In the genomic region with DNA sequence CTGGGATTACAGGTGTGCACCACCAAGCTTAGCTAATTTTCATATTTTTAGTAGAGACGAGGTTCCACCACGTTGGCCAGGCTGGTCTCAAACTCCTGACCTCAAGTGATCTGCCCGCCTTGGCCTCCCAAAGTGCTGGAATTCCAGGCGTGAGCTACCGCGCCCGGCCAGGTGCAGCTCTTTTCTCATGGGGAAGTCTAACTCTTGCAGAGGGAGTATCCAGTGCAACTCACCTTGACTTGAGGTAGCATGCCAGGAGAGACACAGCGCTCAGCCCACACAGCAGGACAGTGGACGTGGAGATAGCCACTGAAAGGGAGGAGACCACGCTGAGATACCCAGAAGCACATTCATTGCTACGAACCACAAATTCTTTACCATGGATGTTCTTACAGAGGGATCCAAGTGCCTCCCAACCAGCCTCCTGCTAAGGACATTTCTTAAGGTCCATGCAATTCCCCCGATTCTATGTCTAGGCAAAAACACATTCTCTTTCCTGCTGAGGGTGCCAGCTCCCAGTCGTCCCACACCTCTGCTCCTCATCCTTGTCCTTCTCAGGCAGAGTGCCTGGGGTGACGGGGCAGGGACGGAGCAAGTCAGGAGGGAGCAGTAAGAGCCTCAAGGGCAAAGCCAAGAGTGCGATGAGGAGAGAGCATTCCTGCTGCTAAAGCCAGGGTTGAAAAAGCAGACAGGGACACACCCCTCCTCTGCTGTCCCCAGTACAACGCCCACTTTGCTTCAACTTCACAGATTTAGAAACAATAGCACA, we compare ENCODE assay signal across 2 cellular contexts.
TF ChIP-seq lines count a peak whose summit lies in the region.

No MANE protein-coding gene starts in this region.

TF ChIP-seq in HepG2, 621 proteins besides CTCF, POLR2A, EP300 and RAD21:
- TF ChIP-seq ESRRA (CRISPR knock-in tag; IDR thresholded peaks at IDR 0.05; ENCODE audit: low read depth) (no peak), SATB2 (CRISPR knock-in tag; IDR thresholded peaks at IDR 0.05) (no peak), ZNF280B (CRISPR knock-in tag; IDR thresholded peaks at IDR 0.05; ENCODE audit: borderline replicate concordance) (no peak), ZFP82 (CRISPR knock-in tag; IDR thresholded peaks at IDR 0.05; ENCODE audit: borderline replicate concordance) (no peak), ZNF558 (CRISPR knock-in tag; IDR thresholded peaks at IDR 0.05; ENCODE audit: borderline replicate concordance) (no peak), PPARG (CRISPR knock-in tag; conservative IDR thresholded peaks at IDR 0.05) (no peak), CHCHD3 (CRISPR knock-in tag; IDR thresholded peaks at IDR 0.05) (no peak), HCFC1 (IDR thresholded peaks at IDR 0.05; ENCODE audit: low read depth, low read length) (no peak), DDIT3 (CRISPR knock-in tag; IDR thresholded peaks at IDR 0.05) (no peak), FOXA3 (CRISPR knock-in tag; IDR thresholded peaks at IDR 0.05) (no peak)
- TF ChIP-seq, protein P1, sequence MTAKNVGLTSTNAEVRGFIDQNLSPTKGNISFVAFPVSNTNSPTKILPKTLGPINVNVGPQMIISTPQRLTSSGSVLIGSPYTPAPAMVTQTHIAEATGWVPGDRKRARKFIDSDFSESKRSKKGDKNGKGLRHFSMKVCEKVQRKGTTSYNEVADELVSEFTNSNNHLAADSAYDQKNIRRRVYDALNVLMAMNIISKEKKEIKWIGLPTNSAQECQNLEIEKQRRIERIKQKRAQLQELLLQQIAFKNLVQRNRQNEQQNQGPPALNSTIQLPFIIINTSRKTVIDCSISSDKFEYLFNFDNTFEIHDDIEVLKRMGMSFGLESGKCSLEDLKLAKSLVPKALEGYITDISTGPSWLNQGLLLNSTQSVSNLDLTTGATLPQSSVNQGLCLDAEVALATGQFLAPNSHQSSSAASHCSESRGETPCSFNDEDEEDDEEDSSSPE (CRISPR knock-in tag; IDR thresholded peaks at IDR 0.05) = no peak
- TF ChIP-seq, protein P2, sequence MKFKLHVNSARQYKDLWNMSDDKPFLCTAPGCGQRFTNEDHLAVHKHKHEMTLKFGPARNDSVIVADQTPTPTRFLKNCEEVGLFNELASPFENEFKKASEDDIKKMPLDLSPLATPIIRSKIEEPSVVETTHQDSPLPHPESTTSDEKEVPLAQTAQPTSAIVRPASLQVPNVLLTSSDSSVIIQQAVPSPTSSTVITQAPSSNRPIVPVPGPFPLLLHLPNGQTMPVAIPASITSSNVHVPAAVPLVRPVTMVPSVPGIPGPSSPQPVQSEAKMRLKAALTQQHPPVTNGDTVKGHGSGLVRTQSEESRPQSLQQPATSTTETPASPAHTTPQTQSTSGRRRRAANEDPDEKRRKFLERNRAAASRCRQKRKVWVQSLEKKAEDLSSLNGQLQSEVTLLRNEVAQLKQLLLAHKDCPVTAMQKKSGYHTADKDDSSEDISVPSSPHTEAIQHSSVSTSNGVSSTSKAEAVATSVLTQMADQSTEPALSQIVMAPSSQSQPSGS (CRISPR knock-in tag; IDR thresholded peaks at IDR 0.05) = no peak

TF ChIP-seq in SK-N-SH, 30 proteins besides CTCF, POLR2A, EP300 and RAD21:
- TF ChIP-seq TCF12 (IDR thresholded peaks at IDR 0.05) (no peak), MAX (IDR thresholded peaks at IDR 0.05; ENCODE audit: low read depth) (no peak), TEAD4 (IDR thresholded peaks at IDR 0.05; ENCODE audit: borderline replicate concordance, insufficient read depth) (no peak)
